In genomic region chr4:38119663-38120374, GRCh38 we compare ENCODE assay signal across 12 cellular contexts.
A peak's percentile ranks its signal among the peaks of the same experiment; 100 is the strongest.
DNase-seq lines count a peak whose midpoint lies in the region; ATAC-seq and TF ChIP-seq lines count a peak whose summit lies in the region.
"Had no signal": no experiment of that assay in that cellular context is flagged by ENCODE, and none has a peak within 500 bp of the region (broad histone marks: within the 10 kb centered on the region; RNA-seq: fewer than 3 reads in every experiment).

No MANE protein-coding gene starts in this region.

- TF ChIP-seq POLR2A in suprapubic skin (IDR thresholded peaks at IDR 0.05), result no peak

- H3K27ac ChIP-seq in PC-9, result peak overlapping the region; percentile 62
- H3K27ac ChIP-seq in suprapubic skin, result no peak overlapping the region
- H3K27ac ChIP-seq: cardiac muscle cell, lower lobe of right lung, VCaP had no signal

- H3K27me3 ChIP-seq in PC-9 (ENCODE audit: insufficient read depth, low read depth) (no peaks in the 10 kb centered on the region), suprapubic skin (no peaks in the 10 kb centered on the region)
- H3K27me3 ChIP-seq: cardiac muscle cell had no signal

- DNase-seq in H4 (ENCODE audit: low spot score) (peak; percentile 97), PC-9 (peak; percentile 73 to 89), fibroblast of the aortic adventitia (ENCODE audit: low read depth) (peak; percentile 63), sciatic nerve (ENCODE audit: low spot score) (no peak), suprapubic skin (ENCODE audit: low spot score in 2 of 2) (no peak), DMS114 treated with DMSO at 0.1 percent for 48 hours (lab: John Stamatoyannopoulos, UW; ENCODE audit: unreplicated experiment) (no peak), DMS79 treated with DMSO at 0.1 percent for 48 hours (lab: John Stamatoyannopoulos, UW) (no peak)
- no peak for DNase-seq in effector memory CD8-positive, alpha-beta T cell
- DNase-seq: lower lobe of right lung, NCI-H1436 had no signal

- CTCF ChIA-PET in PC-9 (lab: Charles Lee), result interaction anchor here (0.5 to 0.6 kb wide), 5 partner anchors 9 to 1926 kb away, joined by 3 to 5 read pairs (median 4); no protein-coding TSS in a partner anchor

- no TSS peak for BruUV-seq in PC-9 (replicated peaks; lab: Mats Ljungman, UMichigan)

- peak overlapping the region; percentile 67 for H3K4me2 ChIP-seq in PC-9

- H3K27me3 Mint-ChIP-seq in effector memory CD8-positive, alpha-beta T cell, result no peaks in the 10 kb centered on the region

- no peak for TF ChIP-seq CTCF in PC-9 (conservative IDR thresholded peaks at IDR 0.05)
- no peak for TF ChIP-seq CTCF in fibroblast of the aortic adventitia (IDR thresholded peaks at IDR 0.05; ENCODE audit: insufficient read depth, low read length)
- no peak for TF ChIP-seq CTCF in suprapubic skin (IDR thresholded peaks at IDR 0.05)

- no peaks in the 10 kb centered on the region for H3K9me2 ChIP-seq in PC-9 (ENCODE audit: insufficient read depth)

- H3F3A ChIP-seq in PC-9 (ENCODE audit: insufficient read depth, low read depth), result peaks cover 34% of the 10 kb centered on the region

- H3K27ac Mint-ChIP-seq in effector memory CD8-positive, alpha-beta T cell, result no peak overlapping the region

- H2AFZ ChIP-seq in PC-9, result no peak overlapping the region

- no peak overlapping the region for H3K4me3 Mint-ChIP-seq in effector memory CD8-positive, alpha-beta T cell

- TF ChIP-seq EP300 in suprapubic skin (IDR thresholded peaks at IDR 0.05), result no peak

- peaks cover 32% of the 10 kb centered on the region for H3K4me1 ChIP-seq in PC-9 (replicated peaks; ENCODE audit: insufficient read depth)
- H3K4me1 ChIP-seq in suprapubic skin, result peaks cover 5% of the 10 kb centered on the region

- no peaks in the 10 kb centered on the region for H3K9me3 ChIP-seq in PC-9 (ENCODE audit: insufficient read depth, low read depth)
- H3K9me3 ChIP-seq in suprapubic skin, result no peaks in the 10 kb centered on the region
- H3K9me3 ChIP-seq: lower lobe of right lung had no signal

- no peaks in the 10 kb centered on the region for H3K9me3 Mint-ChIP-seq in effector memory CD8-positive, alpha-beta T cell

- H3K4me1 Mint-ChIP-seq in effector memory CD8-positive, alpha-beta T cell (ENCODE audit: low read depth in 2 of 2), result peaks cover 0 to 4% of the 10 kb centered on the region in 2 donors

- peaks cover 30% of the 10 kb centered on the region for H3K36me3 Mint-ChIP-seq in effector memory CD8-positive, alpha-beta T cell (ENCODE audit: insufficient read depth)

- peak overlapping the region; percentile 16; the same call in 1 of the 2 replicates for H3K4me3 ChIP-seq in PC-9
- no peak overlapping the region for H3K4me3 ChIP-seq in fibroblast of the aortic adventitia (ENCODE audit: low read depth, low read length)
- no peak overlapping the region for H3K4me3 ChIP-seq in suprapubic skin
- H3K4me3 ChIP-seq: cardiac muscle cell, lower lobe of right lung had no signal

- no peaks in the 10 kb centered on the region for H4K20me1 ChIP-seq in PC-9 (ENCODE audit: insufficient read depth)

- no peaks in the 10 kb centered on the region for H3K79me2 ChIP-seq in PC-9 (ENCODE audit: low read depth)

- peak; percentile 84 for ATAC-seq in sciatic nerve
- no peak for ATAC-seq in effector memory CD8-positive, alpha-beta T cell (replicated peaks)
- ATAC-seq: lower lobe of right lung had no signal

- H3K36me3 ChIP-seq in PC-9 (ENCODE audit: low read depth) (no peaks in the 10 kb centered on the region), suprapubic skin (peaks cover 5% of the 10 kb centered on the region)
- H3K36me3 ChIP-seq: cardiac muscle cell had no signal

- POLR2A ChIA-PET in PC-9 (lab: Charles Lee; ENCODE audit: unreplicated experiment), result interaction anchor here (0.6 kb wide), 3 partner anchors 10 to 116 kb away, joined by 3 to 18 read pairs (median 5); no protein-coding TSS in a partner anchor

- WGBS in suprapubic skin, result 61% methylated on average over 7 of the region's 7 CpGs

- intact Hi-C loops in PC-9 (cut with micrococcal nuclease; ENCODE audit: unreplicated experiment), result loop anchor here (2.0 to 5.0 kb wide), 2 partner anchors 41 to 43 kb away; no protein-coding TSS in a partner anchor
- intact Hi-C loops in sciatic nerve (cut with DNase I), result no loop called here

Comparison
In these comparisons a context has a peak if more than half of its experiments do, and no peak if none do; other contexts are left out.
1. DNase-seq: peak in H4 (single experiment), PC-9 (2 of 2) and fibroblast of the aortic adventitia (single experiment); none in sciatic nerve (single experiment), suprapubic skin (0 of 2), DMS114 treated with DMSO at 0.1 percent for 48 hours (single experiment), effector memory CD8-positive, alpha-beta T cell (0 of 3) and DMS79 treated with DMSO at 0.1 percent for 48 hours (single experiment).